In the genomic region with DNA sequence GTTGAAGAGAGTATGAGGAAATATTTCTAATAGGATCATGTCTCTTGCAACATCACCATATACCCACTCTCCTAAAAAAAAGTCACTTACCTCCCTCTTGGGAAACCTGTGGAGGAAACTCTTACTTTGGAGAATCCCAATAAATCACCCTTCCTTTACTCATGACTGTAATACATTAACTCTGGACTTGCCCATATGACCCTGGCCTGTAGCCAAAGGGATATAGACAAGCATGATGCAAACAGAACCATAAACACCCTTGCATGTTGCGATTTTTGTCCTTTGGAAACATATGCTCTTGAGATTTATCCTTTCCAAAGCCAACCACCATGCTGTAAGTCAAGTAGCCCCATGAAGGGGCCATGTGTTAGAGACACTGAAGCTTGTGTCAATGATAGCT, we compare ENCODE assay signal across 1 cellular context.
TF ChIP-seq lines count a peak whose summit lies in the region.

No MANE protein-coding gene starts in this region.

TF ChIP-seq in HepG2, 621 proteins besides CTCF, POLR2A, EP300 and RAD21 (continued from another document):
- TF ChIP-seq, protein P1, sequence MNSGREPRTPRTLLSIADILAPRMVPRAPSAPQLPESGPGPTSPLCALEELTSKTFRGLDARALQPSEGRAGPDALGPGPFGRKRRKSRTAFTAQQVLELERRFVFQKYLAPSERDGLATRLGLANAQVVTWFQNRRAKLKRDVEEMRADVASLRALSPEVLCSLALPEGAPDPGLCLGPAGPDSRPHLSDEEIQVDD (CRISPR knock-in tag; IDR thresholded peaks at IDR 0.05; ENCODE audit: borderline replicate concordance), result no peak
- TF ChIP-seq ZNF879 (CRISPR knock-in tag; IDR thresholded peaks at IDR 0.05) (no peak), ZBTB21 (CRISPR knock-in tag; IDR thresholded peaks at IDR 0.05) (no peak), ZNF138 (CRISPR knock-in tag; IDR thresholded peaks at IDR 0.05; ENCODE audit: low read depth) (no peak)
TF ChIP-seq in HepG2: peak in this region for 1.
